In the genomic region with DNA sequence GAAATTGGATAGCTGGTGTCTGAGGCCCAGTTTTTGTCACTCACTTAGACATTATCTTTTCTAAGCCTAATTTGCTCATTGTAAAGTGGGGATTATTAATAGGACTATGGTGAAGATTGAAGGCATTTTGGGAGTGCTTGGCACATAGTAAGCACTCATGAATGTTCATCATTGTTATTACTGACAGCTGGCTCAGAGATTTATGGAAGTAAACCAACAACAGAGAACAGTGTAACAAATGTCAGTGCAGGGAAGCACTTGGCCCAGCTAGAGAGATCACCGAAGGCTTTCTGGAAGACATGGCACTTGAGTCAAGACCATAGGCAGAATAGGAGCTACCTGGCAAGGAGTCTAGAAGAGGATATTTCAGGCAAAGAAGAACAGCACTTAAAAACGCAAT, we compare ENCODE assay signal across 19 cellular contexts.
"Had no signal": no experiment of that assay in that cellular context is flagged by ENCODE, and none has a peak within 500 bp of the region (broad histone marks: within the 10 kb centered on the region; RNA-seq: fewer than 3 reads in every experiment).

No MANE protein-coding gene starts in this region.

- H3K4me3 ChIP-seq: breast epithelium, Peyer's patch had no signal

- H3K36me3 ChIP-seq: breast epithelium, Peyer's patch had no signal

- DNase-seq: activated CD4-positive, alpha-beta T cell treated with anti-CD3 and anti-CD28 coated beads for 4 hours; activated CD8-positive, alpha-beta memory T cell treated with anti-CD3 and anti-CD28 coated beads, Interleukin-2, amount 50 U/mL, for 4 hours; activated CD8-positive, alpha-beta T cell treated with anti-CD3 and anti-CD28 coated beads for 36 hours; activated gamma-delta T cell treated with Interleukin-2 at 50 U/mL for 16 hours; activated naive CD4-positive, alpha-beta T cell treated with anti-CD3 and anti-CD28 coated beads, Interleukin-2, amount 10 ng/mL, durations not matched to agents 7 days and 5 days; activated naive CD8-positive, alpha-beta T cell treated with anti-CD3 and anti-CD28 coated beads for 36 hours; activated T-cell treated with anti-CD3 and anti-CD28 coated beads, Interleukin-2, amount 50 U/mL, for 72 hours; central memory CD4-positive, alpha-beta T cell; KG1; NCI-H1048; NCI-H146; NCI-H2029; NCI-H526; NCI-H774; Peyer's patch; SHP77 treated with DMSO at 0.1 percent for 48 hours had no signal

- H3K4me1 ChIP-seq: breast epithelium, Peyer's patch had no signal

- H3K9me3 ChIP-seq: breast epithelium, Peyer's patch had no signal

- H3K27ac ChIP-seq: breast epithelium, Peyer's patch, RWPE1 had no signal

- H3K27me3 ChIP-seq: breast epithelium, Peyer's patch had no signal

- ATAC-seq: activated CD4-positive, CD25-positive, alpha-beta regulatory T cell treated with anti-CD3 and anti-CD28 coated beads, Interleukin-2, amount 50 U/mL, for 24 hours; activated CD8-positive, alpha-beta T cell treated with anti-CD3 and anti-CD28 coated beads for 36 hours; activated T-cell treated with anti-CD3 and anti-CD28 coated beads, Interleukin-2, amount 50 U/mL, for 72 hours had no signal
